27 cellular contexts compared by ENCODE assay signal in genomic region chr13:76043882-76044281, GRCh38.
DNase-seq lines count a peak whose midpoint lies in the region; ATAC-seq and TF ChIP-seq lines count a peak whose summit lies in the region.
"Had no signal": no experiment of that assay in that cellular context is flagged by ENCODE, and none has a peak within 500 bp of the region (broad histone marks: within the 10 kb centered on the region; RNA-seq: fewer than 3 reads in every experiment).

No MANE protein-coding gene starts in this region.

- H4K8ac ChIP-seq in mesendoderm (ENCODE audit: low read depth, low read length), result no peak overlapping the region

- no peak overlapping the region for H3K56ac ChIP-seq in mesendoderm (ENCODE audit: low read length)

- H2AFZ ChIP-seq in neural progenitor cell (replicated peaks), result no peak overlapping the region

- H3K36me3 Mint-ChIP-seq in neural progenitor cell, result no peaks in the 10 kb centered on the region
- H3K36me3 Mint-ChIP-seq in effector memory CD8-positive, alpha-beta T cell (ENCODE audit: insufficient read depth), result no peaks in the 10 kb centered on the region

- H3K18ac ChIP-seq in mesendoderm (ENCODE audit: low read length), result no peak overlapping the region

- H3K23ac ChIP-seq in mesendoderm (ENCODE audit: low read length), result no peak overlapping the region

- DNase-seq in NCI-H1092 treated with DMSO at 0.1 percent for 48 hours (lab: John Stamatoyannopoulos, UW) (peak; percentile 24), NCI-H1092 (lab: John Stamatoyannopoulos, UW) (no peak), NCI-H748 (lab: John Stamatoyannopoulos, UW; ENCODE audit: unreplicated experiment) (peak; percentile 30), epithelial cell of esophagus (ENCODE audit: low read depth) (peak; percentile 22), neural progenitor cell (ENCODE audit: low spot score) (peak; percentile 19), mesendoderm (no peak), NCI-H524 treated with DMSO at 0.1 percent for 48 hours (lab: John Stamatoyannopoulos, UW) (no peak)
- no peak for DNase-seq in effector memory CD8-positive, alpha-beta T cell
- DNase-seq: activated CD8-positive, alpha-beta T cell treated with anti-CD3 and anti-CD28 coated beads, Interleukin-2, amount 10 ng/mL, durations not matched to agents 7 days and 5 days; activated effector memory CD4-positive, alpha-beta T cell treated with Interleukin-2 at 50 U/mL for 16 hours; activated T-cell treated with anti-CD3 and anti-CD28 coated beads for 4 hours; body of pancreas; effector memory CD4-positive, alpha-beta T cell; esophagus squamous epithelium; head of caudate nucleus; KG1; kidney glomerular epithelial cell; lower lobe of right lung; NCI-H187 treated with DMSO at 0.1 percent for 48 hours; NCI-H510A treated with DMSO at 0.1 percent for 48 hours; upper lobe of left lung had no signal

- no peak overlapping the region for H4K5ac ChIP-seq in mesendoderm (ENCODE audit: low read length)

- H3K36me3 ChIP-seq in neural progenitor cell (no peaks in the 10 kb centered on the region), mesendoderm (ENCODE audit: control insufficient read depth, insufficient read depth, low read length) (no peaks in the 10 kb centered on the region)
- H3K36me3 ChIP-seq: esophagus squamous epithelium, HAP-1, lower lobe of right lung, prostate gland, upper lobe of left lung had no signal

- H2BK120ac ChIP-seq in mesendoderm (ENCODE audit: low read depth, low read length), result no peak overlapping the region

- no peaks in the 10 kb centered on the region for H3F3A ChIP-seq in neural progenitor cell (ENCODE audit: low read depth)

- no peak for ATAC-seq in effector memory CD8-positive, alpha-beta T cell (replicated peaks)
- ATAC-seq: activated CD4-positive, CD25-positive, alpha-beta regulatory T cell treated with anti-CD3 and anti-CD28 coated beads, Interleukin-2, amount 50 U/mL, for 24 hours; activated CD8-positive, alpha-beta T cell treated with anti-CD3 and anti-CD28 coated beads, Interleukin-2, amount 10 ng/mL, durations not matched to agents 7 days and 5 days; body of pancreas; lower lobe of right lung; SK-N-SH treated with all-trans-retinoic acid at 6 μM for 48 hours had no signal

- no peaks in the 10 kb centered on the region for H3K9me3 ChIP-seq in neural progenitor cell (ENCODE audit: low read depth)
- H3K9me3 ChIP-seq: body of pancreas, esophagus squamous epithelium, HAP-1, lower lobe of right lung, prostate gland, upper lobe of left lung had no signal

- H3K4me2 ChIP-seq in neural progenitor cell (no peak overlapping the region), mesendoderm (ENCODE audit: low read length) (no peak overlapping the region)

- H2BK15ac ChIP-seq in mesendoderm (replicated peaks; ENCODE audit: low read depth), result no peak overlapping the region

- H3K27me3 Mint-ChIP-seq in neural progenitor cell (ENCODE audit: insufficient read depth, low read depth), result peaks cover 3% of the 10 kb centered on the region
- H3K27me3 Mint-ChIP-seq in effector memory CD8-positive, alpha-beta T cell, result no peaks in the 10 kb centered on the region

- peaks cover 5% of the 10 kb centered on the region for H3K4me1 Mint-ChIP-seq in neural progenitor cell
- no peaks in the 10 kb centered on the region for H3K4me1 Mint-ChIP-seq in effector memory CD8-positive, alpha-beta T cell (ENCODE audit: low read depth in 2 of 2)

- no peaks in the 10 kb centered on the region for H3K9me3 Mint-ChIP-seq in neural progenitor cell
- peaks cover 0 to 2% of the 10 kb centered on the region in 2 donors for H3K9me3 Mint-ChIP-seq in effector memory CD8-positive, alpha-beta T cell

- no peak overlapping the region for H3K9ac ChIP-seq in neural progenitor cell
- H3K9ac ChIP-seq in mesendoderm (ENCODE audit: low read length), result no peak overlapping the region

- H3K27me3 ChIP-seq in neural progenitor cell (no peaks in the 10 kb centered on the region), mesendoderm (ENCODE audit: insufficient read depth, low read length, poor library complexity) (no peaks in the 10 kb centered on the region)
- H3K27me3 ChIP-seq: body of pancreas, esophagus squamous epithelium, upper lobe of left lung had no signal

- no peak overlapping the region for H2AK5ac ChIP-seq in mesendoderm (ENCODE audit: low read length)

- no peaks in the 10 kb centered on the region for H3K79me2 ChIP-seq in neural progenitor cell (ENCODE audit: low read depth)
- H3K79me2 ChIP-seq in mesendoderm (ENCODE audit: control insufficient read depth, insufficient read depth, low read length), result no peaks in the 10 kb centered on the region

- no peak overlapping the region for H3K27ac Mint-ChIP-seq in neural progenitor cell
- H3K27ac Mint-ChIP-seq in effector memory CD8-positive, alpha-beta T cell, result no peak overlapping the region
- H3K27ac Mint-ChIP-seq: activated CD8-positive, alpha-beta T cell treated with anti-CD3 and anti-CD28 coated beads, Interleukin-2, amount 10 ng/mL, durations not matched to agents 7 days and 5 days had no signal

- H3K4me3 Mint-ChIP-seq in neural progenitor cell, result no peak overlapping the region
- no peak overlapping the region for H3K4me3 Mint-ChIP-seq in effector memory CD8-positive, alpha-beta T cell
- H3K4me3 Mint-ChIP-seq: activated CD8-positive, alpha-beta T cell treated with anti-CD3 and anti-CD28 coated beads, Interleukin-2, amount 10 ng/mL, durations not matched to agents 7 days and 5 days had no signal

- no peaks in the 10 kb centered on the region for H3K79me1 ChIP-seq in mesendoderm (ENCODE audit: low read length)

- H3K4me3 ChIP-seq in epithelial cell of esophagus (ENCODE audit: low read length) (no peak overlapping the region), neural progenitor cell (no peak overlapping the region), mesendoderm (ENCODE audit: low read length) (no peak overlapping the region)
- H3K4me3 ChIP-seq: body of pancreas, esophagus squamous epithelium, HAP-1, lower lobe of right lung, prostate gland, upper lobe of left lung had no signal

- H3K4me1 ChIP-seq in neural progenitor cell, result peaks cover 11% of the 10 kb centered on the region
- H3K4me1 ChIP-seq in mesendoderm (ENCODE audit: control insufficient read depth, low read depth, low read length), result no peaks in the 10 kb centered on the region
- H3K4me1 ChIP-seq: esophagus squamous epithelium, HAP-1, lower lobe of right lung, prostate gland, upper lobe of left lung had no signal

- H3K4ac ChIP-seq in mesendoderm (ENCODE audit: low read depth, low read length), result no peak overlapping the region

- H2BK5ac ChIP-seq in mesendoderm (ENCODE audit: low read length), result no peak overlapping the region

- H4K20me1 ChIP-seq in neural progenitor cell (ENCODE audit: low read depth), result no peaks in the 10 kb centered on the region

- H3K27ac ChIP-seq in neural progenitor cell, result no peak overlapping the region
- H3K27ac ChIP-seq in mesendoderm (ENCODE audit: low read depth, low read length), result no peak overlapping the region
- H3K27ac ChIP-seq: 22Rv1, body of pancreas, esophagus squamous epithelium, lower lobe of right lung, prostate gland, RWPE1, upper lobe of left lung had no signal

- no CpG with 5 or more reads among the region's 1 CpG for WGBS in mesendoderm (ENCODE audit: extremely low coverage, insufficient coverage, low lambda C conversion rate)

- TF ChIP-seq CTCF in epithelial cell of esophagus (IDR thresholded peaks at IDR 0.05; ENCODE audit: insufficient read depth, low read depth, low read length, missing control alignments), result no peak
- TF ChIP-seq CTCF in neural progenitor cell (IDR thresholded peaks at IDR 0.05), result no peak

Comparison
In these comparisons a context has a peak if more than half of its experiments do, and no peak if none do; other contexts are left out.
1. DNase-seq: peak in NCI-H1092 treated with DMSO at 0.1 percent for 48 hours (single experiment), NCI-H748 (single experiment), epithelial cell of esophagus (single experiment) and neural progenitor cell (single experiment); none in NCI-H1092 (single experiment), mesendoderm (single experiment), NCI-H524 treated with DMSO at 0.1 percent for 48 hours (single experiment) and effector memory CD8-positive, alpha-beta T cell (0 of 3).